ENCODE assay signal across 10 cellular contexts in genomic region chr19:34732548-34733255, GRCh38. TPM values are rescaled to one million over a fixed set of nuclear protein-coding genes. Genes with fewer than 3 reads are reported as not detected.
DNase-seq lines count a peak whose midpoint lies in the region; ATAC-seq and TF ChIP-seq lines count a peak whose summit lies in the region.
"Had no signal": no experiment of that assay in that cellular context is flagged by ENCODE, and none has a peak within 500 bp of the region (broad histone marks: within the 10 kb centered on the region; RNA-seq: fewer than 3 reads in every experiment).

No MANE protein-coding gene starts in this region.

- ATAC-seq in activated naive CD8-positive, alpha-beta T cell treated with anti-CD3 and anti-CD28 coated beads, Interleukin-2, amount 50 U/mL, for 24 hours, result no peak
- no peak for ATAC-seq in right lobe of liver

- H3K9me3 ChIP-seq in right lobe of liver (peaks cover 0 to 5% (median 0%) of the 10 kb centered on the region in 4 donors), transverse colon (peaks cover 11 to 12% of the 10 kb centered on the region in 2 donors)

- DNase-seq in activated T-cell treated with anti-CD3 and anti-CD28 coated beads, Interleukin-2, amount 50 U/mL, for 24 hours, result peak; percentile 36
- DNase-seq in activated T-cell treated with anti-CD3 and anti-CD28 coated beads, Interleukin-2, amount 50 U/mL, for 1 hour, result no peak
- no peak for DNase-seq in activated naive CD8-positive, alpha-beta T cell treated with anti-CD3 and anti-CD28 coated beads, Interleukin-2, amount 50 U/mL, for 24 hours
- DNase-seq in right lobe of liver (no peak), transverse colon (peak; percentile 12), DMS153 (lab: John Stamatoyannopoulos, UW) (no peak), SW480 (ENCODE audit: low spot score) (no peak), NCI-H187 (lab: John Stamatoyannopoulos, UW) (no peak)
- DNase-seq: activated CD4-positive, alpha-beta T cell treated with anti-CD3 and anti-CD28 coated beads, Interleukin-2, amount 50 U/mL, for 48 hours; stimulated activated CD4-positive, alpha-beta T cell treated with anti-CD3 and anti-CD28 coated beads, Interleukin-4, amount 100 ng/mL, for 4 hours had no signal

- peak overlapping the region; percentile 81 to 88 (median 85) for H3K4me3 ChIP-seq in right lobe of liver
- peak overlapping the region; percentile 59 to 81 (median 78) for H3K4me3 ChIP-seq in transverse colon

- TF ChIP-seq CTCF in right lobe of liver (IDR thresholded peaks at IDR 0.05) (no peak), transverse colon (IDR thresholded peaks at IDR 0.05) (no peak)

- no peak for TF ChIP-seq EP300 in transverse colon (IDR thresholded peaks at IDR 0.05; ENCODE audit: low read depth)

- H3K4me3 Mint-ChIP-seq in activated T-cell treated with anti-CD3 and anti-CD28 coated beads, Interleukin-2, amount 50 U/mL, for 24 hours, result peak overlapping the region; percentile 62
- peak overlapping the region; percentile 94 for H3K4me3 Mint-ChIP-seq in activated naive CD8-positive, alpha-beta T cell treated with anti-CD3 and anti-CD28 coated beads, Interleukin-2, amount 50 U/mL, for 24 hours

- intact Hi-C loops in right lobe of liver (cut with DNase I) (no loop called here), transverse colon (cut with DNase I; ENCODE audit: low total_unique reads) (no loop called here)

- H3K4me1 Mint-ChIP-seq in activated T-cell treated with anti-CD3 and anti-CD28 coated beads, Interleukin-2, amount 50 U/mL, for 24 hours (ENCODE audit: low read depth), result peaks cover 23% of the 10 kb centered on the region
- peaks cover 23% of the 10 kb centered on the region for H3K4me1 Mint-ChIP-seq in activated naive CD8-positive, alpha-beta T cell treated with anti-CD3 and anti-CD28 coated beads, Interleukin-2, amount 50 U/mL, for 24 hours

- in situ Hi-C loops in transverse colon (cut with MboI; ENCODE audit: low pct_ligation_motif_present in 1 of 4, low pct_unique_long_range_greater_than_20kb in 1 of 4, low sequenced_read_pairs in 3 of 4), result no loop called here

- H3K27ac Mint-ChIP-seq in activated T-cell treated with anti-CD3 and anti-CD28 coated beads, Interleukin-2, amount 50 U/mL, for 24 hours, result peak overlapping the region; percentile 18
- H3K27ac Mint-ChIP-seq in activated naive CD8-positive, alpha-beta T cell treated with anti-CD3 and anti-CD28 coated beads, Interleukin-2, amount 50 U/mL, for 24 hours, result no peak overlapping the region

- peak overlapping the region; percentile 95 to 98 (median 98) for H3K27ac ChIP-seq in right lobe of liver
- peak overlapping the region; percentile 95 to 99 (median 98) for H3K27ac ChIP-seq in transverse colon

- peaks cover 39% of the 10 kb centered on the region for H3K36me3 Mint-ChIP-seq in activated T-cell treated with anti-CD3 and anti-CD28 coated beads, Interleukin-2, amount 50 U/mL, for 24 hours (ENCODE audit: low read depth)
- H3K36me3 Mint-ChIP-seq in activated naive CD8-positive, alpha-beta T cell treated with anti-CD3 and anti-CD28 coated beads, Interleukin-2, amount 50 U/mL, for 24 hours (ENCODE audit: low read depth), result peaks cover 23% of the 10 kb centered on the region

- H3K36me3 ChIP-seq in right lobe of liver (peaks cover 0 to 2% (median 0%) of the 10 kb centered on the region in 4 donors), transverse colon (peaks cover 0 to 23% (median 9%) of the 10 kb centered on the region in 4 donors)

- WGBS in right lobe of liver (ENCODE audit: insufficient coverage, low coverage, low lambda C conversion rate, missing lambda C conversion rate), result 11% methylated on average over 8 of the region's 17 CpGs
- WGBS in transverse colon (ENCODE audit: low coverage in 1 of 2), 2 donors, result 43 to 67% methylated on average over 4 to 14 of the region's 17 CpGs

- H3K9me3 Mint-ChIP-seq in activated T-cell treated with anti-CD3 and anti-CD28 coated beads, Interleukin-2, amount 50 U/mL, for 24 hours, result peaks cover 14% of the 10 kb centered on the region
- H3K9me3 Mint-ChIP-seq in activated naive CD8-positive, alpha-beta T cell treated with anti-CD3 and anti-CD28 coated beads, Interleukin-2, amount 50 U/mL, for 24 hours, result peaks cover 14% of the 10 kb centered on the region

- H3K27me3 Mint-ChIP-seq in activated T-cell treated with anti-CD3 and anti-CD28 coated beads, Interleukin-2, amount 50 U/mL, for 24 hours, result peaks cover 5% of the 10 kb centered on the region
- peaks cover 2% of the 10 kb centered on the region for H3K27me3 Mint-ChIP-seq in activated naive CD8-positive, alpha-beta T cell treated with anti-CD3 and anti-CD28 coated beads, Interleukin-2, amount 50 U/mL, for 24 hours

- H3K27me3 ChIP-seq in right lobe of liver (no peaks in the 10 kb centered on the region), transverse colon (no peaks in the 10 kb centered on the region)

- TF ChIP-seq POLR2A in right lobe of liver (IDR thresholded peaks at IDR 0.05) (no peak), transverse colon (IDR thresholded peaks at IDR 0.05) (no peak)

- H3K4me1 ChIP-seq in right lobe of liver, result peaks cover 0 to 14% (median 0%) of the 10 kb centered on the region in 4 donors
- H3K4me1 ChIP-seq in transverse colon, result peaks cover 16 to 25% (median 19%) of the 10 kb centered on the region in 4 donors

RNA-seq across cellular contexts. Expression of gene ZNF181, which starts 1.3 kb away (rescaled TPM):
- total RNA-seq in right lobe of liver, result 10 to 100 TPM in 1 of 6 experiments, 1 to 10 TPM in 5; 5.3 to 10.1 (median 8.0) TPM
- total RNA-seq in transverse colon, result 10 to 100 TPM in 3 of 4 donors, 1 to 10 TPM in 1; 7.1 to 23.8 (median 15.5) TPM

RNA-seq across cellular contexts. Expression of gene ZNF599, which starts 40.3 kb away (rescaled TPM):
- 1 to 10 TPM; 1.5 to 4.6 (median 2.3) TPM for total RNA-seq in right lobe of liver
- 1 to 10 TPM in 3 of 4 donors, not detected in 1; 4.1 to 7.1 (median 6.0) TPM for total RNA-seq in transverse colon

RNA-seq across cellular contexts. Expression of gene ZNF302, which starts 55.2 kb away (rescaled TPM):
- 10 to 100 TPM in 3 of 6 experiments, 1 to 10 TPM in 3; 7.3 to 14.5 (median 10.1) TPM for total RNA-seq in right lobe of liver
- 10 to 100 TPM in 3 of 4 donors, 1 to 10 TPM in 1; 4.6 to 33.0 (median 18.0) TPM for total RNA-seq in transverse colon

RNA-seq across cellular contexts. Expression of gene SCGB2B2, which starts 55.7 kb away (rescaled TPM):
- total RNA-seq in right lobe of liver (under 1 TPM; 0.20 to 0.68 (median 0.39) TPM), transverse colon (10 to 100 TPM in 1 of 4 donors, 1 to 10 TPM in 1, under 1 TPM in 1, not detected in 1; 0.82 to 14.3 (median 1.3) TPM)

Comparison
In these comparisons a context has a peak if more than half of its experiments do, and no peak if none do; other contexts are left out.
1. DNase-seq: peak in activated T-cell treated with anti-CD3 and anti-CD28 coated beads, Interleukin-2, amount 50 U/mL, for 24 hours (single experiment) and transverse colon (single experiment); none in activated T-cell treated with anti-CD3 and anti-CD28 coated beads, Interleukin-2, amount 50 U/mL, for 1 hour (single experiment), activated naive CD8-positive, alpha-beta T cell treated with anti-CD3 and anti-CD28 coated beads, Interleukin-2, amount 50 U/mL, for 24 hours (single experiment), right lobe of liver (0 of 3), DMS153 (single experiment), SW480 (single experiment) and NCI-H187 (0 of 2).